In genomic region chr7:5619419-5620130, GRCh38 we compare ENCODE assay signal across 17 cellular contexts. TPM values are rescaled to one million over a fixed set of nuclear protein-coding genes. Genes with fewer than 3 reads are reported as not detected.
A peak's percentile ranks its signal among the peaks of the same experiment; 100 is the strongest.
DNase-seq lines count a peak whose midpoint lies in the region; ATAC-seq, FAIRE-seq and TF ChIP-seq lines count a peak whose summit lies in the region.
"Had no signal": no experiment of that assay in that cellular context is flagged by ENCODE, and none has a peak within 500 bp of the region (broad histone marks: within the 10 kb centered on the region; RNA-seq: fewer than 3 reads in every experiment).

No MANE protein-coding gene starts in this region.

- TF ChIP-seq CTCF in kidney (IDR thresholded peaks at IDR 0.05; ENCODE audit: borderline replicate concordance, extremely low read depth, insufficient read depth) = no peak
- TF ChIP-seq CTCF in progenitor cell of endocrine pancreas (IDR thresholded peaks at IDR 0.05; ENCODE audit: unreplicated experiment) = no peak

- no peak overlapping the region for H3K4me3 Mint-ChIP-seq in progenitor cell of endocrine pancreas (ENCODE audit: low read depth)

- H3K27ac ChIP-seq in kidney (ENCODE audit: low read depth in 2 of 2, low read length in 2 of 2) = no peak overlapping the region

- no peaks in the 10 kb centered on the region for H3K9me3 Mint-ChIP-seq in progenitor cell of endocrine pancreas (ENCODE audit: low read depth)

- H3K27me3 Mint-ChIP-seq in progenitor cell of endocrine pancreas = no peaks in the 10 kb centered on the region

- ATAC-seq in SK-N-SH treated with all-trans-retinoic acid at 6 μM for 48 hours (no peak), GM21723 (IDR thresholded peaks at IDR 0.05; ENCODE audit: unreplicated experiment) (no peak), GM21786 (IDR thresholded peaks at IDR 0.05; ENCODE audit: unreplicated experiment) (no peak)
- ATAC-seq: PC-3 had no signal

- FAIRE-seq in kidney (lab: Jason Lieb, UNC) = no peak

- DNase-seq in H7 (peak; percentile 49), kidney (peak; percentile 50), progenitor cell of endocrine pancreas (ENCODE audit: low spot score, unreplicated experiment) (no peak), C1 segment of cervical spinal cord (lab: John Stamatoyannopoulos, UW) (no peak)
- DNase-seq: DMS79 treated with DMSO at 0.1 percent for 48 hours, Karpas-422, NCI-H1417 treated with DMSO at 0.1 percent for 48 hours, NCI-H187 treated with DMSO at 0.1 percent for 48 hours, NCI-H226, PC-3, RPMI8226, SIG-M5 had no signal

- H3K4me3 ChIP-seq in H7 (ENCODE audit: insufficient read depth, low read depth, low read length) (no peak overlapping the region), kidney (ENCODE audit: low read length in 2 of 2) (no peak overlapping the region)
- H3K4me3 ChIP-seq: BLaER1 treated with 17β-estradiol and CSF1 and Interleukin-3, amounts not matched to agents 10 nM and 100 nM; HAP-1 had no signal

- peaks cover 5% of the 10 kb centered on the region for H3K36me3 Mint-ChIP-seq in progenitor cell of endocrine pancreas (ENCODE audit: insufficient read depth)

- no peaks in the 10 kb centered on the region; the same call in none of the 2 replicates for H3K36me3 ChIP-seq in H7 (replicated peaks; ENCODE audit: control insufficient read depth, insufficient read depth, low read length)
- H3K36me3 ChIP-seq in kidney (ENCODE audit: control insufficient read depth in 1 of 2, insufficient read depth in 2 of 2, low read length in 2 of 2) = peaks cover 4 to 24% of the 10 kb centered on the region in 2 donors

- H3K4me1 ChIP-seq in kidney (ENCODE audit: control insufficient read depth in 1 of 2, insufficient read depth in 1 of 2, low read depth in 1 of 2, low read length in 2 of 2) = no peaks in the 10 kb centered on the region
- H3K4me1 ChIP-seq: BLaER1 treated with 17β-estradiol and CSF1 and Interleukin-3, amounts not matched to agents 10 nM and 100 nM; HAP-1 had no signal

- no peaks in the 10 kb centered on the region for H3K4me1 Mint-ChIP-seq in progenitor cell of endocrine pancreas (ENCODE audit: low read depth)

- intact Hi-C loops in kidney (cut with DNase I) = no loop called here

- H3K9me3 ChIP-seq in kidney (ENCODE audit: control insufficient read depth in 1 of 2, low read length in 2 of 2) = no peaks in the 10 kb centered on the region
- H3K9me3 ChIP-seq: BLaER1 treated with 17β-estradiol and CSF1 and Interleukin-3, amounts not matched to agents 10 nM and 100 nM; HAP-1 had no signal

- peak overlapping the region; percentile 49 for H3K27ac Mint-ChIP-seq in progenitor cell of endocrine pancreas

- H3K9ac ChIP-seq in kidney (ENCODE audit: low read length in 2 of 2) = no peak overlapping the region
- H3K9ac ChIP-seq: BLaER1 treated with 17β-estradiol and CSF1 and Interleukin-3, amounts not matched to agents 10 nM and 100 nM had no signal

- no peaks in the 10 kb centered on the region for H3K27me3 ChIP-seq in H7 (ENCODE audit: control insufficient read depth, insufficient read depth, low read length)
- H3K27me3 ChIP-seq: BLaER1 treated with 17β-estradiol and CSF1 and Interleukin-3, amounts not matched to agents 10 nM and 100 nM had no signal

TF ChIP-seq in SK-N-SH treated with all-trans-retinoic acid at 6 μM for 48 hours, 23 proteins besides CTCF, POLR2A, EP300 and RAD21:
- TF ChIP-seq OSR1 (CRISPR knock-in tag; IDR thresholded peaks at IDR 0.05) (no peak), ZNF70 (CRISPR knock-in tag; IDR thresholded peaks at IDR 0.05) (peak; percentile 60; the same call in 1 of the 2 replicates), ESRRG (CRISPR knock-in tag; IDR thresholded peaks at IDR 0.05) (no peak), ZNF565 (CRISPR knock-in tag; conservative IDR thresholded peaks at IDR 0.05; ENCODE audit: low read depth) (no peak), TOX (CRISPR knock-in tag; IDR thresholded peaks at IDR 0.05; ENCODE audit: borderline replicate concordance) (no peak)

RNA-seq across cellular contexts. Expression of gene FSCN1, which starts 27.0 kb away (rescaled TPM):
- total RNA-seq in H7 (2014; rRNA removed; shearing (Covaris generic)) = 725 and 892 TPM in 2 replicates
- 41.8 TPM for total RNA-seq in kidney
- 22.5 TPM for polyA plus RNA-seq in kidney (ENCODE audit: insufficient read depth, low read depth, low replicate concordance)
- 212 and 216 TPM in 2 replicates for total RNA-seq in progenitor cell of endocrine pancreas

Comparison
In these comparisons a context has a peak if more than half of its experiments do, and no peak if none do; other contexts are left out.
1. DNase-seq: peak in H7 (single experiment) and kidney (single experiment); none in progenitor cell of endocrine pancreas (single experiment) and C1 segment of cervical spinal cord (0 of 14).